Comparison of ENCODE assay signal across 14 cellular contexts in the genomic region with DNA sequence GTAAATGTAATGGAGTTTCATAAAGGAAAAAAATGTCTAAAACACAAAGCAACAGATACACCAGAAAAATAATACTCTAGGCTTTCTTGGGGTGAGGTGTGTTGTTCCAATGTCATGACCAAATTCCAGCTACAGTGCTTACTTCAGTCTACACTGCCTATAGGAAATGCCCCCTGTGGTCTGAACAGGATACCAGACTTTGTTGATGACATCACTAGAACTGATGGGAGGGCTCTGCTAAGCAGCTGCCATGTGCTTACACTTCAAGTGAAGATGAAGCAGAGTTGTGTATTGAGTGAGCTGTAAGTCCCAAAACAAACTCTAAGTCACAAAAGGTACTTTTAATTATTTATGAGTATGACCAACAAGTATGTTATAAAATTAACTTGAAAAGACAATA.
DNase-seq lines count a peak whose midpoint lies in the region; ATAC-seq and TF ChIP-seq lines count a peak whose summit lies in the region.
"Had no signal": no experiment of that assay in that cellular context is flagged by ENCODE, and none has a peak within 500 bp of the region (broad histone marks: within the 10 kb centered on the region; RNA-seq: fewer than 3 reads in every experiment).

No MANE protein-coding gene starts in this region.

- no peak overlapping the region for H3K4me3 Mint-ChIP-seq in activated T-cell treated with anti-CD3 and anti-CD28 coated beads, Interleukin-2, amount 50 U/mL, for 72 hours

- peaks cover 0 to 1% of the 10 kb centered on the region in 2 donors for H3K9me3 Mint-ChIP-seq in activated T-cell treated with anti-CD3 and anti-CD28 coated beads, Interleukin-2, amount 50 U/mL, for 72 hours

- TF ChIP-seq CTCF in LNCaP clone FGC (IDR thresholded peaks at IDR 0.05; ENCODE audit: control insufficient read depth, extremely low read depth, insufficient read depth) (no peak), fibroblast of mammary gland (conservative IDR thresholded peaks at IDR 0.05; ENCODE audit: control insufficient read depth, insufficient read depth, low read depth, low read length) (no peak), GM20000 (IDR thresholded peaks at IDR 0.05; ENCODE audit: extremely low read depth, missing control alignments) (no peak)

- no peak overlapping the region for H3K27ac Mint-ChIP-seq in activated T-cell treated with anti-CD3 and anti-CD28 coated beads, Interleukin-2, amount 50 U/mL, for 72 hours

- no peaks in the 10 kb centered on the region for H3K4me1 Mint-ChIP-seq in activated T-cell treated with anti-CD3 and anti-CD28 coated beads, Interleukin-2, amount 50 U/mL, for 72 hours (ENCODE audit: low read depth)

- H3K4me3 ChIP-seq in LNCaP clone FGC (ENCODE audit: low read depth, low read length) (no peak overlapping the region), fibroblast of mammary gland (ENCODE audit: control insufficient read depth, low read depth, low read length) (no peak overlapping the region)
- H3K4me3 ChIP-seq: BLaER1 treated with 17β-estradiol and CSF1 and Interleukin-3, amounts not matched to agents 10 nM and 100 nM had no signal

- no peaks in the 10 kb centered on the region for H3K27me3 Mint-ChIP-seq in activated T-cell treated with anti-CD3 and anti-CD28 coated beads, Interleukin-2, amount 50 U/mL, for 72 hours (ENCODE audit: low read depth)

- DNase-seq in DMS 273 (lab: John Stamatoyannopoulos, UW; ENCODE audit: unreplicated experiment), result peak; percentile 45
- no peak for DNase-seq in DMS 273 treated with DMSO at 0.1 percent for 48 hours (lab: John Stamatoyannopoulos, UW)
- peak; percentile 30 for DNase-seq in EL
- DNase-seq in LNCaP clone FGC (ENCODE audit: low read depth), result peak; percentile 13
- DNase-seq in fibroblast of mammary gland (ENCODE audit: low read depth), result peak; percentile 9
- no peak for DNase-seq in activated T-cell treated with anti-CD3 and anti-CD28 coated beads, Interleukin-2, amount 50 U/mL, for 72 hours
- no peak for DNase-seq in GM20000 (ENCODE audit: low spot score)
- DNase-seq: GF-D8, NCI-H146, NCI-H2107, OCI-M1 had no signal

- no peak for ATAC-seq in activated T-cell treated with anti-CD3 and anti-CD28 coated beads, Interleukin-2, amount 50 U/mL, for 72 hours (replicated peaks in 1 of 2)
- ATAC-seq in GM18861 (IDR thresholded peaks at IDR 0.05; ENCODE audit: unreplicated experiment), result no peak
- ATAC-seq: SK-N-SH treated with all-trans-retinoic acid at 6 μM for 48 hours had no signal

- no peaks in the 10 kb centered on the region for H3K36me3 Mint-ChIP-seq in activated T-cell treated with anti-CD3 and anti-CD28 coated beads, Interleukin-2, amount 50 U/mL, for 72 hours (ENCODE audit: insufficient read depth in 2 of 2)

Comparison
In these comparisons a context has a peak if more than half of its experiments do, and no peak if none do; other contexts are left out.
1. DNase-seq: peak in DMS 273 (single experiment), EL (single experiment), LNCaP clone FGC (single experiment) and fibroblast of mammary gland (single experiment); none in DMS 273 treated with DMSO at 0.1 percent for 48 hours (single experiment), activated T-cell treated with anti-CD3 and anti-CD28 coated beads, Interleukin-2, amount 50 U/mL, for 72 hours (0 of 2) and GM20000 (single experiment).